In genomic region chr2:207143474-207144190, GRCh38 we compare ENCODE assay signal across 1 cellular context.
TF ChIP-seq lines count a peak whose summit lies in the region.

No MANE protein-coding gene starts in this region.

TF ChIP-seq in GM23338, 12 proteins besides CTCF, POLR2A, EP300 and RAD21 (continued from another document):
- TF ChIP-seq, protein P1, sequence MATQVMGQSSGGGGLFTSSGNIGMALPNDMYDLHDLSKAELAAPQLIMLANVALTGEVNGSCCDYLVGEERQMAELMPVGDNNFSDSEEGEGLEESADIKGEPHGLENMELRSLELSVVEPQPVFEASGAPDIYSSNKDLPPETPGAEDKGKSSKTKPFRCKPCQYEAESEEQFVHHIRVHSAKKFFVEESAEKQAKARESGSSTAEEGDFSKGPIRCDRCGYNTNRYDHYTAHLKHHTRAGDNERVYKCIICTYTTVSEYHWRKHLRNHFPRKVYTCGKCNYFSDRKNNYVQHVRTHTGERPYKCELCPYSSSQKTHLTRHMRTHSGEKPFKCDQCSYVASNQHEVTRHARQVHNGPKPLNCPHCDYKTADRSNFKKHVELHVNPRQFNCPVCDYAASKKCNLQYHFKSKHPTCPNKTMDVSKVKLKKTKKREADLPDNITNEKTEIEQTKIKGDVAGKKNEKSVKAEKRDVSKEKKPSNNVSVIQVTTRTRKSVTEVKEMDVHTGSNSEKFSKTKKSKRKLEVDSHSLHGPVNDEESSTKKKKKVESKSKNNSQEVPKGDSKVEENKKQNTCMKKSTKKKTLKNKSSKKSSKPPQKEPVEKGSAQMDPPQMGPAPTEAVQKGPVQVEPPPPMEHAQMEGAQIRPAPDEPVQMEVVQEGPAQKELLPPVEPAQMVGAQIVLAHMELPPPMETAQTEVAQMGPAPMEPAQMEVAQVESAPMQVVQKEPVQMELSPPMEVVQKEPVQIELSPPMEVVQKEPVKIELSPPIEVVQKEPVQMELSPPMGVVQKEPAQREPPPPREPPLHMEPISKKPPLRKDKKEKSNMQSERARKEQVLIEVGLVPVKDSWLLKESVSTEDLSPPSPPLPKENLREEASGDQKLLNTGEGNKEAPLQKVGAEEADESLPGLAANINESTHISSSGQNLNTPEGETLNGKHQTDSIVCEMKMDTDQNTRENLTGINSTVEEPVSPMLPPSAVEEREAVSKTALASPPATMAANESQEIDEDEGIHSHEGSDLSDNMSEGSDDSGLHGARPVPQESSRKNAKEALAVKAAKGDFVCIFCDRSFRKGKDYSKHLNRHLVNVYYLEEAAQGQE (IDR thresholded peaks at IDR 0.05; ENCODE audit: unreplicated experiment): no peak
- TF ChIP-seq JUNB (IDR thresholded peaks at IDR 0.05; ENCODE audit: unreplicated experiment) (no peak), NANOG (IDR thresholded peaks at IDR 0.05; ENCODE audit: borderline replicate concordance) (no peak), EZH2 (IDR thresholded peaks at IDR 0.05; ENCODE audit: low read depth, unreplicated experiment) (no peak)
TF ChIP-seq in GM23338: peak in this region for 0.
